In genomic region chr3:102180291-102180931, GRCh38 we compare ENCODE assay signal across 8 cellular contexts.
DNase-seq lines count a peak whose midpoint lies in the region; ATAC-seq and TF ChIP-seq lines count a peak whose summit lies in the region.

No MANE protein-coding gene starts in this region.

- H3K27me3 ChIP-seq in fibroblast of lung (ENCODE audit: control insufficient read depth, insufficient read depth, low read length) (no peaks in the 10 kb centered on the region), skeletal muscle tissue (ENCODE audit: control insufficient read depth in 3 of 3, insufficient read depth in 3 of 3, low read length in 3 of 3) (no peaks in the 10 kb centered on the region)

- H3K4me2 ChIP-seq in fibroblast of lung (ENCODE audit: extremely low read depth, insufficient read depth, low read length) = peak overlapping the region; percentile 34

- H2AFZ ChIP-seq in fibroblast of lung (ENCODE audit: low read length) = no peak overlapping the region

- no peak overlapping the region for H3K4me3 Mint-ChIP-seq in activated CD4-positive, alpha-beta T cell treated with anti-CD3 and anti-CD28 coated beads, Interleukin-2, amount 10 ng/mL, durations not matched to agents 24 days and 14 days

- H3K27ac ChIP-seq in fibroblast of lung (ENCODE audit: insufficient read depth, low read length) = peak overlapping the region; percentile 76
- peak overlapping the region; percentile 70 for H3K27ac ChIP-seq in skeletal muscle tissue (ENCODE audit: low read depth, low read length)

- H3K4me3 ChIP-seq in fibroblast of lung (replicated peaks in 1 of 4; ENCODE audit: control extremely low read depth in 1 of 4, insufficient read depth in 1 of 4, low read depth in 3 of 4, low read length in 4 of 4) = no peak overlapping the region
- no peak overlapping the region for H3K4me3 ChIP-seq in skeletal muscle tissue (ENCODE audit: low read length in 3 of 3)

- no peak overlapping the region for H3K27ac Mint-ChIP-seq in activated CD4-positive, alpha-beta T cell treated with anti-CD3 and anti-CD28 coated beads, Interleukin-2, amount 10 ng/mL, durations not matched to agents 24 days and 14 days

- no peaks in the 10 kb centered on the region for H4K20me1 ChIP-seq in fibroblast of lung (ENCODE audit: control insufficient read depth, extremely low read depth, insufficient read depth, low read length)

- ATAC-seq in GM19395 (IDR thresholded peaks at IDR 0.05; ENCODE audit: unreplicated experiment) = peak; percentile 55

- peaks cover 3% of the 10 kb centered on the region for H3K9me3 Mint-ChIP-seq in activated CD4-positive, alpha-beta T cell treated with anti-CD3 and anti-CD28 coated beads, Interleukin-2, amount 10 ng/mL, durations not matched to agents 24 days and 14 days

- peaks cover 5% of the 10 kb centered on the region for H3K4me1 Mint-ChIP-seq in activated CD4-positive, alpha-beta T cell treated with anti-CD3 and anti-CD28 coated beads, Interleukin-2, amount 10 ng/mL, durations not matched to agents 24 days and 14 days

- no peaks in the 10 kb centered on the region for H3K79me2 ChIP-seq in fibroblast of lung (ENCODE audit: control insufficient read depth, insufficient read depth, low read length)

- intact Hi-C loops in activated CD4-positive, alpha-beta T cell treated with anti-CD3 and anti-CD28 coated beads, Interleukin-2, amount 10 ng/mL, durations not matched to agents 24 days and 14 days (cut with micrococcal nuclease) = no loop called here

- H3K36me3 Mint-ChIP-seq in activated CD4-positive, alpha-beta T cell treated with anti-CD3 and anti-CD28 coated beads, Interleukin-2, amount 10 ng/mL, durations not matched to agents 24 days and 14 days (ENCODE audit: low read depth) = peaks cover 3% of the 10 kb centered on the region

- H3K36me3 ChIP-seq in fibroblast of lung (ENCODE audit: control insufficient read depth, insufficient read depth, low read length) = no peaks in the 10 kb centered on the region
- no peaks in the 10 kb centered on the region for H3K36me3 ChIP-seq in skeletal muscle tissue (ENCODE audit: control insufficient read depth in 3 of 3, insufficient read depth in 3 of 3, low read length in 3 of 3)

- H3K9me3 ChIP-seq in fibroblast of lung (ENCODE audit: control insufficient read depth, insufficient read depth, low read depth, low read length) (no peaks in the 10 kb centered on the region), skeletal muscle tissue (ENCODE audit: control insufficient read depth in 3 of 3, low read length in 3 of 3) (no peaks in the 10 kb centered on the region)

- no peaks in the 10 kb centered on the region for H3K27me3 Mint-ChIP-seq in activated CD4-positive, alpha-beta T cell treated with anti-CD3 and anti-CD28 coated beads, Interleukin-2, amount 10 ng/mL, durations not matched to agents 24 days and 14 days

- TF ChIP-seq CTCF in fibroblast of lung (conservative IDR thresholded peaks at IDR 0.05 in 1 of 2, IDR thresholded peaks at IDR 0.05 in 1 of 2; ENCODE audit: low read depth in 1 of 2, low read length in 2 of 2) = no peak

- H3K4me1 ChIP-seq in fibroblast of lung (ENCODE audit: control insufficient read depth, extremely low read depth, insufficient read depth, low read length) = peaks cover 9% of the 10 kb centered on the region
- peaks cover 7 to 23% (median 15%) of the 10 kb centered on the region in 3 donors for H3K4me1 ChIP-seq in skeletal muscle tissue (ENCODE audit: control insufficient read depth in 3 of 3, insufficient read depth in 3 of 3, low read length in 3 of 3)

- H3K9ac ChIP-seq in fibroblast of lung (ENCODE audit: insufficient read depth, low read length) = no peak overlapping the region
- no peak overlapping the region for H3K9ac ChIP-seq in skeletal muscle tissue (ENCODE audit: low read depth in 1 of 3, low read length in 3 of 3)

- DNase-seq in LHCN-M2 (ENCODE audit: low read depth) (peak; percentile 86), fibroblast of lung (ENCODE audit: low read depth in 2 of 2) (peak; percentile 82 to 94), amygdala (lab: John Stamatoyannopoulos, UW) (no peak)
- no peak for DNase-seq in activated naive CD4-positive, alpha-beta T cell treated with anti-CD3 and anti-CD28 coated beads, Interleukin-2, amount 50 U/mL, for 16 hours
- no peak for DNase-seq in activated naive CD4-positive, alpha-beta T cell (lab: John Stamatoyannopoulos, UW)
- no peak for DNase-seq in activated CD4-positive, alpha-beta T cell treated with anti-CD3 and anti-CD28 coated beads, Interleukin-2, amount 10 ng/mL, durations not matched to agents 24 days and 14 days

Comparison
In these comparisons a context has a peak if more than half of its experiments do, and no peak if none do; other contexts are left out.
1. DNase-seq: peak in LHCN-M2 (single experiment) and fibroblast of lung (2 of 2); none in activated naive CD4-positive, alpha-beta T cell treated with anti-CD3 and anti-CD28 coated beads, Interleukin-2, amount 50 U/mL, for 16 hours (single experiment), amygdala (0 of 56), activated naive CD4-positive, alpha-beta T cell (0 of 4) and activated CD4-positive, alpha-beta T cell treated with anti-CD3 and anti-CD28 coated beads, Interleukin-2, amount 10 ng/mL, durations not matched to agents 24 days and 14 days (single experiment).